ENCODE assay signal across 16 cellular contexts in genomic region chr2:46887028-46887885, GRCh38. TPM values are rescaled to one million over a fixed set of nuclear protein-coding genes. Genes with fewer than 3 reads are reported as not detected.
DNase-seq lines count a peak whose midpoint lies in the region; ATAC-seq and TF ChIP-seq lines count a peak whose summit lies in the region.
"Had no signal": no experiment of that assay in that cellular context is flagged by ENCODE, and none has a peak within 500 bp of the region (broad histone marks: within the 10 kb centered on the region; RNA-seq: fewer than 3 reads in every experiment).

No MANE protein-coding gene starts in this region.

- ATAC-seq in stimulated activated naive CD8-positive, alpha-beta T cell treated with anti-CD3 and anti-CD28 coated beads, Interleukin-15, Interleukin-2, amounts not matched to agents 100 U/mL and 50 U/mL, for 24 hours = no peak
- no peak for ATAC-seq in esophagus mucosa
- ATAC-seq: stimulated activated naive B cell treated with anti-CD40 and anti-IgM and Interleukin-4, amounts not matched to agents 10 μg/mL and 1 μg/mL and 100 μg/mL, for 72 hours had no signal

- no peak overlapping the region for H3K4me3 Mint-ChIP-seq in stimulated activated naive CD8-positive, alpha-beta T cell treated with anti-CD3 and anti-CD28 coated beads, Interleukin-15, Interleukin-2, amounts not matched to agents 100 ng/mL and 50 ng/mL, for 24 hours
- H3K4me3 Mint-ChIP-seq: activated naive CD8-positive, alpha-beta T cell; stimulated activated naive B cell treated with anti-CD40 and anti-IgM and Interleukin-4, amounts not matched to agents 10 μg/mL and 1 μg/mL and 100 μg/mL, for 72 hours had no signal

- H3K36me3 ChIP-seq in WERI-Rb-1 = no peaks in the 10 kb centered on the region
- H3K36me3 ChIP-seq: Peyer's patch had no signal

- peaks cover 6% of the 10 kb centered on the region for H3K27me3 Mint-ChIP-seq in stimulated activated naive CD8-positive, alpha-beta T cell treated with anti-CD3 and anti-CD28 coated beads, Interleukin-15, Interleukin-2, amounts not matched to agents 100 ng/mL and 50 ng/mL, for 24 hours
- H3K27me3 Mint-ChIP-seq: stimulated activated naive B cell treated with anti-CD40 and anti-IgM and Interleukin-4, amounts not matched to agents 10 μg/mL and 1 μg/mL and 100 μg/mL, for 72 hours had no signal

- no peaks in the 10 kb centered on the region for H3K27me3 ChIP-seq in WERI-Rb-1 (ENCODE audit: insufficient read depth, low read depth, severe bottlenecking)
- H3K27me3 ChIP-seq: Peyer's patch had no signal

- H3K9me3 Mint-ChIP-seq in stimulated activated naive CD8-positive, alpha-beta T cell treated with anti-CD3 and anti-CD28 coated beads, Interleukin-15, Interleukin-2, amounts not matched to agents 100 ng/mL and 50 ng/mL, for 24 hours = no peaks in the 10 kb centered on the region
- H3K9me3 Mint-ChIP-seq: stimulated activated naive B cell treated with anti-CD40 and anti-IgM and Interleukin-4, amounts not matched to agents 10 μg/mL and 1 μg/mL and 100 μg/mL, for 72 hours had no signal

- H3K4me3 ChIP-seq in WERI-Rb-1 (ENCODE audit: low read depth, low read length) = no peak overlapping the region
- H3K4me3 ChIP-seq: Peyer's patch had no signal

- H3K27ac Mint-ChIP-seq in stimulated activated naive CD8-positive, alpha-beta T cell treated with anti-CD3 and anti-CD28 coated beads, Interleukin-15, Interleukin-2, amounts not matched to agents 100 ng/mL and 50 ng/mL, for 24 hours = peak overlapping the region; percentile 59
- H3K27ac Mint-ChIP-seq: activated naive CD8-positive, alpha-beta T cell; stimulated activated naive B cell treated with anti-CD40 and anti-IgM and Interleukin-4, amounts not matched to agents 10 μg/mL and 1 μg/mL and 100 μg/mL, for 72 hours had no signal

- no peak for TF ChIP-seq CTCF in WERI-Rb-1 (IDR thresholded peaks at IDR 0.05; ENCODE audit: low read depth, low read length)

- H3K9me3 ChIP-seq in WERI-Rb-1 (ENCODE audit: severe bottlenecking) = no peaks in the 10 kb centered on the region
- H3K9me3 ChIP-seq: Peyer's patch had no signal

- H3K27ac ChIP-seq in WERI-Rb-1 = no peak overlapping the region
- H3K27ac ChIP-seq: Peyer's patch had no signal

- DNase-seq in stimulated activated naive CD8-positive, alpha-beta T cell treated with anti-CD3 and anti-CD28 coated beads, Interleukin-15, Interleukin-2, amounts not matched to agents 100 U/mL and 50 U/mL, for 24 hours = no peak
- DNase-seq in amniotic stem cell (lab: John Stamatoyannopoulos, UW) (peak; percentile 30), kidney glomerular epithelial cell (lab: John Stamatoyannopoulos, UW) (peak; percentile 51), C1 segment of cervical spinal cord (lab: John Stamatoyannopoulos, UW) (no peak), cerebellar cortex (ENCODE audit: low spot score) (no peak), WERI-Rb-1 (no peak)
- DNase-seq: COR-L47; GF-D8; NCI-H2081; NCI-H526; occipital lobe; stimulated activated naive B cell treated with anti-CD40 and anti-IgM and Interleukin-4, amounts not matched to agents 10 μg/mL and 1 μg/mL and 100 μg/mL, for 72 hours had no signal

- H3K4me1 Mint-ChIP-seq in stimulated activated naive CD8-positive, alpha-beta T cell treated with anti-CD3 and anti-CD28 coated beads, Interleukin-15, Interleukin-2, amounts not matched to agents 100 ng/mL and 50 ng/mL, for 24 hours (ENCODE audit: low read depth) = peaks cover 18% of the 10 kb centered on the region

- no peaks in the 10 kb centered on the region for H3K36me3 Mint-ChIP-seq in stimulated activated naive CD8-positive, alpha-beta T cell treated with anti-CD3 and anti-CD28 coated beads, Interleukin-15, Interleukin-2, amounts not matched to agents 100 ng/mL and 50 ng/mL, for 24 hours (ENCODE audit: low read depth)
- H3K36me3 Mint-ChIP-seq: activated naive CD8-positive, alpha-beta T cell; stimulated activated naive B cell treated with anti-CD40 and anti-IgM and Interleukin-4, amounts not matched to agents 10 μg/mL and 1 μg/mL and 100 μg/mL, for 72 hours had no signal

RNA-seq across cellular contexts. Expression of gene MCFD2, which starts 28.3 kb away (rescaled TPM):
- 53.3 TPM for total RNA-seq in esophagus mucosa

RNA-seq across cellular contexts. Expression of gene TTC7A, which starts 53.8 kb away (rescaled TPM):
- 19.1 TPM for total RNA-seq in esophagus mucosa

Comparison
In these comparisons a context has a peak if more than half of its experiments do, and no peak if none do; other contexts are left out.
1. DNase-seq: peak in amniotic stem cell (single experiment) and kidney glomerular epithelial cell (single experiment); none in stimulated activated naive CD8-positive, alpha-beta T cell treated with anti-CD3 and anti-CD28 coated beads, Interleukin-15, Interleukin-2, amounts not matched to agents 100 U/mL and 50 U/mL, for 24 hours (single experiment), C1 segment of cervical spinal cord (0 of 14), cerebellar cortex (single experiment) and WERI-Rb-1 (single experiment).